27 cellular contexts compared by ENCODE assay signal in the genomic region with DNA sequence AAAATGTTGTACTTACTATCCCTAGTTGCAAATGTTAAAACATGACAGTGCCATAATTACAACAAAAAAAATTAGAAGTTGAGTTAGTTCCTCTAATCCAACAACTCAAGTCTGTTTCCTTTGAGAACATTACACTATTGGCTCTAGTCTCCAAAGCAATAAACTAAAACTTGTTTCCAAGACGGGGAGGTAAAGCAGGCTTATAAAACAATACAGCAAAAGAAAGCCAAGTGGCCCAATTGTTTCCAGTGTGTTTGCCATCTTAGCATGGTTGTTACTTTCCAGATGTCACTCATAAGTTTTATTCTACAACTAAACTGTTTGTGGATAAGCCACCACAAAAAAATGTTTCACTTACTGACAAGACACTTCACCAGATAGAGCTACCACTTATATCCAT. TPM values are rescaled to one million over a fixed set of nuclear protein-coding genes. Genes with fewer than 3 reads are reported as not detected.
A peak's percentile ranks its signal among the peaks of the same experiment; 100 is the strongest.
DNase-seq lines count a peak whose midpoint lies in the region; ATAC-seq and TF ChIP-seq lines count a peak whose summit lies in the region.
"Had no signal": no experiment of that assay in that cellular context is flagged by ENCODE, and none has a peak within 500 bp of the region (broad histone marks: within the 10 kb centered on the region; RNA-seq: fewer than 3 reads in every experiment).

No MANE protein-coding gene starts in this region.

- H3K27me3 ChIP-seq in hepatocyte, result no peaks in the 10 kb centered on the region
- H3K27me3 ChIP-seq: SJSA1, uterus had no signal

- no peak for TF ChIP-seq CTCF in hepatocyte (IDR thresholded peaks at IDR 0.05; ENCODE audit: poor library complexity)

- no peak overlapping the region for H2AFZ ChIP-seq in hepatocyte

- no peaks in the 10 kb centered on the region for H3K36me3 ChIP-seq in hepatocyte (replicated peaks; ENCODE audit: insufficient read depth, low read depth)
- H3K36me3 ChIP-seq: uterus had no signal

- peaks cover 19% of the 10 kb centered on the region for H3K4me1 ChIP-seq in hepatocyte (ENCODE audit: insufficient read depth)

- peaks cover 67% of the 10 kb centered on the region for H3K4me1 Mint-ChIP-seq in activated CD4-positive, alpha-beta T cell treated with anti-CD3 and anti-CD28 coated beads, Interleukin-2, amount 10 ng/mL, durations not matched to agents 24 days and 14 days
- H3K4me1 Mint-ChIP-seq in stimulated activated naive CD8-positive, alpha-beta T cell treated with anti-CD3 and anti-CD28 coated beads, Interleukin-15, Interleukin-2, amounts not matched to agents 100 ng/mL and 50 ng/mL, for 24 hours (ENCODE audit: low read depth), result peaks cover 70% of the 10 kb centered on the region
- H3K4me1 Mint-ChIP-seq in stimulated activated naive CD8-positive, alpha-beta T cell treated with anti-CD3 and anti-CD28 coated beads, Interleukin-15, amount 100 ng/mL, for 72 hours, result peaks cover 84% of the 10 kb centered on the region
- H3K4me1 Mint-ChIP-seq in memory B cell, result peaks cover 27% of the 10 kb centered on the region

- H3K4me3 Mint-ChIP-seq in activated CD4-positive, alpha-beta T cell treated with anti-CD3 and anti-CD28 coated beads, Interleukin-2, amount 10 ng/mL, durations not matched to agents 24 days and 14 days, result no peak overlapping the region
- no peak overlapping the region for H3K4me3 Mint-ChIP-seq in stimulated activated naive CD8-positive, alpha-beta T cell treated with anti-CD3 and anti-CD28 coated beads, Interleukin-15, Interleukin-2, amounts not matched to agents 100 ng/mL and 50 ng/mL, for 24 hours
- H3K4me3 Mint-ChIP-seq in stimulated activated naive CD8-positive, alpha-beta T cell treated with anti-CD3 and anti-CD28 coated beads, Interleukin-15, amount 100 ng/mL, for 72 hours, result no peak overlapping the region
- no peak overlapping the region for H3K4me3 Mint-ChIP-seq in memory B cell
- H3K4me3 Mint-ChIP-seq: nephron progenitor cell had no signal

- no peak for ATAC-seq in stimulated activated naive CD8-positive, alpha-beta T cell treated with anti-CD3 and anti-CD28 coated beads, Interleukin-15, amount 100 ng/mL, for 72 hours
- ATAC-seq in memory B cell (ENCODE audit: low read depth), result no peak
- ATAC-seq in GM18858 (IDR thresholded peaks at IDR 0.05; ENCODE audit: unreplicated experiment), result no peak
- ATAC-seq: stimulated activated naive CD8-positive, alpha-beta T cell treated with anti-CD3 and anti-CD28 coated beads, Interleukin-15, Interleukin-2, amounts not matched to agents 100 U/mL and 50 U/mL, for 24 hours had no signal

- H3K4me2 ChIP-seq in hepatocyte, result no peak overlapping the region

- 77% methylated on average over 1 of the region's 1 CpG for WGBS in hepatocyte (ENCODE audit: low lambda C conversion rate, missing lambda C conversion rate)

- no peak overlapping the region for H3K4me3 ChIP-seq in hepatocyte
- H3K4me3 ChIP-seq: SJSA1, thoracic aorta, uterus had no signal

- H3K9me3 Mint-ChIP-seq in activated CD4-positive, alpha-beta T cell treated with anti-CD3 and anti-CD28 coated beads, Interleukin-2, amount 10 ng/mL, durations not matched to agents 24 days and 14 days, result peaks cover 3% of the 10 kb centered on the region
- H3K9me3 Mint-ChIP-seq in stimulated activated naive CD8-positive, alpha-beta T cell treated with anti-CD3 and anti-CD28 coated beads, Interleukin-15, Interleukin-2, amounts not matched to agents 100 ng/mL and 50 ng/mL, for 24 hours, result no peaks in the 10 kb centered on the region
- H3K9me3 Mint-ChIP-seq in stimulated activated naive CD8-positive, alpha-beta T cell treated with anti-CD3 and anti-CD28 coated beads, Interleukin-15, amount 100 ng/mL, for 72 hours, result peaks cover 0 to 7% of the 10 kb centered on the region in 2 donors
- no peaks in the 10 kb centered on the region for H3K9me3 Mint-ChIP-seq in memory B cell
- H3K9me3 Mint-ChIP-seq: CD4-positive, CD25-positive, alpha-beta regulatory T cell had no signal

- no peaks in the 10 kb centered on the region for H3K9me2 ChIP-seq in hepatocyte (replicated peaks; ENCODE audit: insufficient read depth)

- no peak overlapping the region for H3K27ac ChIP-seq in hepatocyte
- H3K27ac ChIP-seq: RWPE1, SJSA1, thoracic aorta, uterus had no signal

- intact Hi-C loops in activated CD4-positive, alpha-beta T cell treated with anti-CD3 and anti-CD28 coated beads, Interleukin-2, amount 10 ng/mL, durations not matched to agents 24 days and 14 days (cut with micrococcal nuclease), result no loop called here

- H3K36me3 Mint-ChIP-seq in activated CD4-positive, alpha-beta T cell treated with anti-CD3 and anti-CD28 coated beads, Interleukin-2, amount 10 ng/mL, durations not matched to agents 24 days and 14 days (ENCODE audit: low read depth), result peaks cover 75% of the 10 kb centered on the region
- H3K36me3 Mint-ChIP-seq in stimulated activated naive CD8-positive, alpha-beta T cell treated with anti-CD3 and anti-CD28 coated beads, Interleukin-15, Interleukin-2, amounts not matched to agents 100 ng/mL and 50 ng/mL, for 24 hours (ENCODE audit: low read depth), result peaks cover 71% of the 10 kb centered on the region
- H3K36me3 Mint-ChIP-seq in memory B cell, result peaks cover 9% of the 10 kb centered on the region

- H3K27ac Mint-ChIP-seq in activated CD4-positive, alpha-beta T cell treated with anti-CD3 and anti-CD28 coated beads, Interleukin-2, amount 10 ng/mL, durations not matched to agents 24 days and 14 days, result peak overlapping the region; percentile 17
- peak overlapping the region; percentile 38 for H3K27ac Mint-ChIP-seq in stimulated activated naive CD8-positive, alpha-beta T cell treated with anti-CD3 and anti-CD28 coated beads, Interleukin-15, Interleukin-2, amounts not matched to agents 100 ng/mL and 50 ng/mL, for 24 hours
- H3K27ac Mint-ChIP-seq in stimulated activated naive CD8-positive, alpha-beta T cell treated with anti-CD3 and anti-CD28 coated beads, Interleukin-15, amount 100 ng/mL, for 72 hours, result no peak overlapping the region
- H3K27ac Mint-ChIP-seq in memory B cell, result peak overlapping the region; percentile 7
- H3K27ac Mint-ChIP-seq: nephron progenitor cell had no signal

- no peak for DNase-seq in activated CD4-positive, alpha-beta T cell treated with anti-CD3 and anti-CD28 coated beads, Interleukin-2, amount 10 ng/mL, durations not matched to agents 24 days and 14 days
- DNase-seq in activated CD4-positive, alpha-beta T cell treated with anti-CD3 and anti-CD28 coated beads for 1 hour, result no peak
- DNase-seq in stimulated activated naive CD8-positive, alpha-beta T cell treated with anti-CD3 and anti-CD28 coated beads, Interleukin-15, amount 100 ng/mL, for 72 hours, result no peak
- no peak for DNase-seq in memory B cell (ENCODE audit: low spot score in 2 of 2)
- DNase-seq in activated naive CD4-positive, alpha-beta T cell (lab: John Stamatoyannopoulos, UW), result no peak
- DNase-seq in hepatocyte (ENCODE audit: low spot score), result no peak
- DNase-seq: activated CD4-positive, alpha-beta T cell treated with anti-CD3 and anti-CD28 coated beads, Interleukin-2, amount 50 U/mL, for 48 hours; activated T-cell treated with anti-CD3 and anti-CD28 coated beads for 4 hours; CD4-positive, CD25-positive, alpha-beta regulatory T cell; central memory CD4-positive, alpha-beta T cell; DMS79 treated with DMSO at 0.1 percent for 48 hours; foreskin fibroblast; GF-D8; midbrain; NCI-H1092 treated with DMSO at 0.1 percent for 48 hours; NCI-H1694 treated with DMSO at 0.1 percent for 48 hours; NCI-H446 treated with DMSO at 0.1 percent for 48 hours; nephron progenitor cell; retina; small intestine; stimulated activated naive CD8-positive, alpha-beta T cell treated with anti-CD3 and anti-CD28 coated beads, Interleukin-15, Interleukin-2, amounts not matched to agents 100 U/mL and 50 U/mL, for 24 hours; uterus had no signal

- H3K79me2 ChIP-seq in hepatocyte, result peaks cover 91% of the 10 kb centered on the region

- peaks cover 44% of the 10 kb centered on the region for H4K20me1 ChIP-seq in hepatocyte (ENCODE audit: insufficient read depth, poor library complexity, severe bottlenecking)

- H3K9me3 ChIP-seq in hepatocyte (ENCODE audit: low read depth), result no peaks in the 10 kb centered on the region
- H3K9me3 ChIP-seq: SJSA1, thoracic aorta, uterus had no signal

- H3K27me3 Mint-ChIP-seq in activated CD4-positive, alpha-beta T cell treated with anti-CD3 and anti-CD28 coated beads, Interleukin-2, amount 10 ng/mL, durations not matched to agents 24 days and 14 days, result no peaks in the 10 kb centered on the region
- no peaks in the 10 kb centered on the region for H3K27me3 Mint-ChIP-seq in stimulated activated naive CD8-positive, alpha-beta T cell treated with anti-CD3 and anti-CD28 coated beads, Interleukin-15, Interleukin-2, amounts not matched to agents 100 ng/mL and 50 ng/mL, for 24 hours
- no peaks in the 10 kb centered on the region for H3K27me3 Mint-ChIP-seq in stimulated activated naive CD8-positive, alpha-beta T cell treated with anti-CD3 and anti-CD28 coated beads, Interleukin-15, amount 100 ng/mL, for 72 hours
- no peaks in the 10 kb centered on the region for H3K27me3 Mint-ChIP-seq in memory B cell
- H3K27me3 Mint-ChIP-seq: CD4-positive, CD25-positive, alpha-beta regulatory T cell had no signal

RNA-seq across cellular contexts. Expression of a gene that starts 11.5 kb away (rescaled TPM):
- 32.0 and 32.9 TPM in 2 replicates for total RNA-seq in activated CD4-positive, alpha-beta T cell treated with anti-CD3 and anti-CD28 coated beads, Interleukin-2, amount 10 ng/mL, durations not matched to agents 24 days and 14 days
- 55.6 and 56.3 TPM in 2 replicates for total RNA-seq in hepatocyte
- polyA plus RNA-seq in hepatocyte, result 45.5 and 45.9 TPM in 2 replicates

RNA-seq across cellular contexts. Expression of a gene that starts 11.5 kb away (rescaled TPM):
- 34.5 and 37.0 TPM in 2 replicates for total RNA-seq in activated CD4-positive, alpha-beta T cell treated with anti-CD3 and anti-CD28 coated beads, Interleukin-2, amount 10 ng/mL, durations not matched to agents 24 days and 14 days
- total RNA-seq in hepatocyte, result 17.4 and 18.7 TPM in 2 replicates
- 9.2 and 10.7 TPM in 2 replicates for polyA plus RNA-seq in hepatocyte

RNA-seq across cellular contexts. Expression of a gene that starts 41.7 kb away (rescaled TPM):
- 7.1 and 8.1 TPM in 2 replicates for total RNA-seq in activated CD4-positive, alpha-beta T cell treated with anti-CD3 and anti-CD28 coated beads, Interleukin-2, amount 10 ng/mL, durations not matched to agents 24 days and 14 days
- total RNA-seq in hepatocyte, result 10.8 and 12.0 TPM in 2 replicates
- 5.4 and 5.5 TPM in 2 replicates for polyA plus RNA-seq in hepatocyte

Comparison
In these comparisons a context has a peak if more than half of its experiments do, and no peak if none do; other contexts are left out.
1. H3K27ac Mint-ChIP-seq: peak in activated CD4-positive, alpha-beta T cell treated with anti-CD3 and anti-CD28 coated beads, Interleukin-2, amount 10 ng/mL, durations not matched to agents 24 days and 14 days (single experiment), stimulated activated naive CD8-positive, alpha-beta T cell treated with anti-CD3 and anti-CD28 coated beads, Interleukin-15, Interleukin-2, amounts not matched to agents 100 ng/mL and 50 ng/mL, for 24 hours (single experiment) and memory B cell (single experiment); none in stimulated activated naive CD8-positive, alpha-beta T cell treated with anti-CD3 and anti-CD28 coated beads, Interleukin-15, amount 100 ng/mL, for 72 hours (0 of 2).